ENCODE assay signal across 10 cellular contexts in the genomic region with DNA sequence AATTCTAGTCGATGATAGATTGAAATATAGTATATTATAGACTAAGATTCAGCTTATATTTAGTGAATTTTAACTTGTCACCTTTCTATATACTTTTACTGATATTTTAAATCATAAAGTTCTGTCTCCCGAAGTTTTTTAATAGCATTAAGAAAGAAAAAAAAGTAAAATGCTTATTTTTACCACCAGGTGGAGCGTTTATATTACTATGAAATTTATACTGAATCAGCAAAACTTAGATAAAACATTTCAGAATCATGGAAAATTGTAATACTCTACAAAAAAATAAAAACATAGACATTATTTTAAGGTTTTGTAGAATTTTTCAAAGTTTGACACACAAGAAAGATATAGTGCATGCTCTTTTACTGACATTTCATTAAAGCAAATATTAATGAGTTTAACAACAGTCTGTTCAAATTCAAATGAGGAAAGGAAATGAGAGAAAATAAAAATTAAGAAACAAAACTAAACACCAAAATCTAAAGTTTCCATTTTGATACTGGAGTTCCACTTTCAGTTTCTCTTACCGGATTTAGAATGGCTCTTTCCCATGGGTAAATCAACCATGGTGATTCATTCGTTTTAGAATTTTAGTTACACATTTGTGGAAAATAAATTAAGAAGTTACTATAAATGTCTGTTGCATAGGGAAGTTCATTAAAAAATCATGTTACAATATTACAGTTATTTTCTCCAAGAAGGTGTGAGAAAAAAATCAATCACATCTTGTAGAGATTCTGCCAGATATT.
DNase-seq lines count a peak whose midpoint lies in the region; ATAC-seq and TF ChIP-seq lines count a peak whose summit lies in the region.
"Had no signal": no experiment of that assay in that cellular context is flagged by ENCODE, and none has a peak within 500 bp of the region (broad histone marks: within the 10 kb centered on the region; RNA-seq: fewer than 3 reads in every experiment).

No MANE protein-coding gene starts in this region.

- H3K27ac Mint-ChIP-seq in endodermal cell = no peak overlapping the region

- TF ChIP-seq CTCF in heart right ventricle (IDR thresholded peaks at IDR 0.05) (peak in 5 of 9 donors; percentile 17 to 41 (median 34)), endodermal cell (conservative IDR thresholded peaks at IDR 0.05) (peak; percentile 76), tibial nerve (IDR thresholded peaks at IDR 0.05) (peak in 4 of 5 experiments; percentile 20 to 27 (median 24)), lower leg skin (IDR thresholded peaks at IDR 0.05) (no peak)

- H3K4me3 ChIP-seq in heart right ventricle (peak overlapping the region in 6 of 10 donors; percentile 16 to 35 (median 25)), endodermal cell (ENCODE audit: low read length) (no peak overlapping the region), tibial nerve (peak overlapping the region in 1 of 4 donors; percentile 26), lower leg skin (ENCODE audit: low read depth, poor library complexity, severe bottlenecking) (no peak overlapping the region)
- H3K4me3 ChIP-seq: SJSA1 had no signal

- 37 to 48% methylated on average over 5 of the region's 5 CpGs for WGBS in heart right ventricle, 2 donors
- WGBS in endodermal cell (ENCODE audit: insufficient coverage in 1 of 2, insufficient read length in 1 of 2), 2 experiments = 81 to 100% methylated on average over 1 to 3 of the region's 5 CpGs
- 30 to 40% methylated on average over 5 of the region's 5 CpGs for WGBS in tibial nerve, 2 donors
- 22 to 24% methylated on average over 5 of the region's 5 CpGs for WGBS in lower leg skin, 2 donors

- H3K4me1 ChIP-seq in heart right ventricle (no peaks in the 10 kb centered on the region), endodermal cell (ENCODE audit: control insufficient read depth, insufficient read depth, low read length) (no peaks in the 10 kb centered on the region), tibial nerve (no peaks in the 10 kb centered on the region)
- H3K4me1 ChIP-seq: SJSA1 had no signal

- intact Hi-C loops in heart right ventricle (cut with DNase I) (no loop called here), Right ventricle myocardium inferior (cut with DNase I) (no loop called here), lower leg skin (cut with DNase I; ENCODE audit: low total_unique reads) (no loop called here)

- DNase-seq in heart right ventricle (no peak), Right ventricle myocardium inferior (ENCODE audit: missing footprints) (no peak), NCI-H446 treated with DMSO at 0.1 percent for 48 hours (lab: John Stamatoyannopoulos, UW) (peak; percentile 53), endodermal cell (no peak), tibial nerve (ENCODE audit: low spot score in 2 of 2) (no peak), KG1 (lab: John Stamatoyannopoulos, UW) (no peak), lower leg skin (ENCODE audit: low spot score in 2 of 2) (no peak)
- no peak for DNase-seq in stimulated activated CD8-positive, alpha-beta memory T cell treated with anti-CD3 and anti-CD28 coated beads, Interleukin-4, amount 100 ng/mL, for 48 hours
- DNase-seq: GF-D8 had no signal

- ATAC-seq in heart right ventricle (no peak), Right ventricle myocardium inferior (no peak)

- no peaks in the 10 kb centered on the region for H3K36me3 Mint-ChIP-seq in endodermal cell (ENCODE audit: low read depth)

- H3K9me3 ChIP-seq in heart right ventricle (no peaks in the 10 kb centered on the region), endodermal cell (ENCODE audit: control insufficient read depth, low read length) (no peaks in the 10 kb centered on the region), tibial nerve (no peaks in the 10 kb centered on the region)
- H3K9me3 ChIP-seq: SJSA1 had no signal

- H3K27ac ChIP-seq in heart right ventricle (peak overlapping the region in 1 of 10 donors; percentile 63), endodermal cell (ENCODE audit: low read depth, low read length) (no peak overlapping the region), tibial nerve (no peak overlapping the region)
- H3K27ac ChIP-seq: SJSA1 had no signal

- H3K4me1 Mint-ChIP-seq in endodermal cell = no peaks in the 10 kb centered on the region

- H3K4me3 Mint-ChIP-seq in endodermal cell = no peak overlapping the region

- no peaks in the 10 kb centered on the region for H3K9me3 Mint-ChIP-seq in endodermal cell

- no peak for TF ChIP-seq POLR2A in tibial nerve (IDR thresholded peaks at IDR 0.05)
- TF ChIP-seq POLR2A in lower leg skin (IDR thresholded peaks at IDR 0.05) = no peak

- H3K27me3 Mint-ChIP-seq in endodermal cell (ENCODE audit: insufficient read depth) = no peaks in the 10 kb centered on the region

- TF ChIP-seq EP300 in tibial nerve (IDR thresholded peaks at IDR 0.05) = no peak

- H3K36me3 ChIP-seq in heart right ventricle = no peaks in the 10 kb centered on the region
- no peaks in the 10 kb centered on the region for H3K36me3 ChIP-seq in endodermal cell (ENCODE audit: control insufficient read depth, insufficient read depth, low read length)
- no peaks in the 10 kb centered on the region for H3K36me3 ChIP-seq in tibial nerve
- H3K36me3 ChIP-seq: SJSA1 had no signal

- no peak overlapping the region for H3K9ac ChIP-seq in endodermal cell (ENCODE audit: extremely low read depth, low read length, poor library complexity, severe bottlenecking)

- no peaks in the 10 kb centered on the region for H3K27me3 ChIP-seq in heart right ventricle
- no peaks in the 10 kb centered on the region for H3K27me3 ChIP-seq in endodermal cell (ENCODE audit: control insufficient read depth, insufficient read depth, low read length, poor library complexity, severe bottlenecking)
- no peaks in the 10 kb centered on the region for H3K27me3 ChIP-seq in tibial nerve
- H3K27me3 ChIP-seq: SJSA1 had no signal

Comparison
In these comparisons a context has a peak if more than half of its experiments do, and no peak if none do; other contexts are left out.
1. H3K4me3 ChIP-seq: peak in heart right ventricle (6 of 10); none in endodermal cell (single experiment) and lower leg skin (single experiment).
2. CTCF ChIP-seq: peak in heart right ventricle (5 of 9), endodermal cell (single experiment) and tibial nerve (4 of 5); none in lower leg skin (0 of 3).